ENCODE assay signal across 1 cellular context in the genomic region with DNA sequence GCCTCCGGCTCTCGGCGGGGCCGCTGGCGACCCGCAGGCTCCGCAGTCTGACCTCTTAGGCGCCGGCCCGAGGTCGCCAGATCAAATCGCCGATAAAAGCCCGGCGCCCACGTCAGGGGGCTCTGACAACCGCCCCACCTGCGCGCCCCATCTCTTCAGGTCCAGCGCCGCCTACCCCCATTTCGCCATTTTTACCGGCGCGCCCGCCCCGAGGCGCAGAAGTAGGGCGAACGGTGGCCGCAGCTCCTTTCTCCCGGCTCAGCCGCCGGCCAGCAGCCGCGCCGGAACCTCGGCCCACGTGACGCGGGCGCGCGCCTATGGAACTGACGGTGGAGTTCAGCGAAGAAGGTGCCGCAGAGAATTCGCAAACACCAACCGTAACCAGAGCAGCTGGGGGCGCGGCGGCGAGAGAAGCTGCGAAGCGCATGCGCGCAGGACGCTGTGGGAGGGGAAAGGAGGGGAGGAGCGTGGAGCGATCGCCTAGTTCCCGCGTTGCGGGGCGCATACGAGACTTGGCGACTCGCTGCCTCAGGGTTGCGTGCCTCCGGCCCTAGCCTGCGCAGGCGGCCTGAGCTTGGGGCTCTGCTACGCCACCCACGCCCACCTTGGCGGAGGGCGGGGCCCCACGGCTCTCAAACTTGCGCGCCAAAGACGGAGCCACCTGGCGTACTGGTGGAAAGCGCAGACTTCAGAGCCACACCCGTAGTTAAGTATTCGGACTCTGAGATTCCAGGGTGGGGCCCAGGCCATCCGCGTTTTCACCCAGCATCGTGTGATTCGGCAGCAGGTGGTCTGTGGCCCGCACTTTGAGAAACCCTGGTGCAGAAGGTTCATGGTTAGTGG.
A peak's percentile ranks its signal among the peaks of the same experiment; 100 is the strongest.
TF ChIP-seq lines count a peak whose summit lies in the region.

TSS of gene TRIM37 (minus strand) at position 418 of the 843 bp plus-strand sequence. CDS start 419 bp downstream, outside the sequence.

TF ChIP-seq in HepG2, 621 proteins besides CTCF, POLR2A, EP300 and RAD21 (continued from another document and continues in another):
- TF ChIP-seq ZBTB49 (CRISPR knock-in tag; IDR thresholded peaks at IDR 0.05; ENCODE audit: borderline replicate concordance) (no peak), NFE2L2 (IDR thresholded peaks at IDR 0.05; ENCODE audit: low read length) (no peak), ZMYM2 (CRISPR knock-in tag; IDR thresholded peaks at IDR 0.05) (peak; percentile 77), RELA (CRISPR knock-in tag; IDR thresholded peaks at IDR 0.05) (peak; percentile 60; the same call in 1 of the 2 replicates), ARID4A (CRISPR knock-in tag; IDR thresholded peaks at IDR 0.05; ENCODE audit: borderline replicate concordance) (peak; percentile 99), ZFP37 (CRISPR knock-in tag; IDR thresholded peaks at IDR 0.05; ENCODE audit: borderline replicate concordance) (no peak; the same call in none of the 2 replicates), ZNF432 (CRISPR knock-in tag; IDR thresholded peaks at IDR 0.05; ENCODE audit: borderline replicate concordance) (0 out of 2 replicates have a peak, but pooled peaks have one; percentile 33), POLR2G (IDR thresholded peaks at IDR 0.05; ENCODE audit: low read depth, low read length) (peak; percentile 96), RFX1 (IDR thresholded peaks at IDR 0.05) (peak; percentile 70; the same call in 1 of the 2 replicates), PBX3 (CRISPR knock-in tag; IDR thresholded peaks at IDR 0.05; ENCODE audit: borderline replicate concordance) (no peak), GABPB1 (CRISPR knock-in tag; IDR thresholded peaks at IDR 0.05) (peak; percentile 92), ZNF883 (CRISPR knock-in tag; IDR thresholded peaks at IDR 0.05; ENCODE audit: not compliant biosample characterization) (peak; percentile 70), HOXD1 (CRISPR knock-in tag; IDR thresholded peaks at IDR 0.05) (peak; percentile 65), ARHGAP35 (CRISPR knock-in tag; IDR thresholded peaks at IDR 0.05; ENCODE audit: borderline replicate concordance) (no peak; the same call in 1 of the 2 replicates), ZNF205 (CRISPR knock-in tag; IDR thresholded peaks at IDR 0.05) (no peak; the same call in 1 of the 2 replicates), ZNF670 (CRISPR knock-in tag; IDR thresholded peaks at IDR 0.05; ENCODE audit: borderline replicate concordance) (peak; percentile 86; the same call in 1 of the 2 replicates), FOXM1 (CRISPR knock-in tag; IDR thresholded peaks at IDR 0.05) (no peak), PHF20 (CRISPR knock-in tag; IDR thresholded peaks at IDR 0.05) (0 out of 2 replicates have a peak, but pooled peaks have one; percentile 18), KLF9 (CRISPR knock-in tag; IDR thresholded peaks at IDR 0.05; ENCODE audit: low read depth) (peak; percentile 87; the same call in 1 of the 2 replicates), ZIK1 (CRISPR knock-in tag; IDR thresholded peaks at IDR 0.05; ENCODE audit: borderline replicate concordance, low read depth) (peak; percentile 49; the same call in 1 of the 2 replicates), NR2F6 (IDR thresholded peaks at IDR 0.05) (no peak), NR2F6 (CRISPR knock-in tag; IDR thresholded peaks at IDR 0.05) (peak; percentile 65), ZNF260 (CRISPR knock-in tag; IDR thresholded peaks at IDR 0.05; ENCODE audit: borderline replicate concordance, low read depth) (no peak), THAP7 (CRISPR knock-in tag; IDR thresholded peaks at IDR 0.05) (peak; percentile 64; the same call in 1 of the 2 replicates), ZFP36L2 (CRISPR knock-in tag; IDR thresholded peaks at IDR 0.05) (0 out of 2 replicates have a peak, but pooled peaks have one; percentile 18), ZNF24 (IDR thresholded peaks at IDR 0.05) (peak; percentile 18; the same call in 1 of the 2 replicates), ZNF280B (CRISPR knock-in tag; IDR thresholded peaks at IDR 0.05; ENCODE audit: borderline replicate concordance) (peak; percentile 42; the same call in 1 of the 2 replicates), ZNF3 (CRISPR knock-in tag; IDR thresholded peaks at IDR 0.05) (no peak), ZBTB21 (CRISPR knock-in tag; IDR thresholded peaks at IDR 0.05) (no peak), ZNF331 (CRISPR knock-in tag; IDR thresholded peaks at IDR 0.05) (peak; percentile 84; the same call in 1 of the 2 replicates), SNAPC2 (CRISPR knock-in tag; IDR thresholded peaks at IDR 0.05) (peak; percentile 86), DMAP1 (CRISPR knock-in tag; IDR thresholded peaks at IDR 0.05) (peak; percentile 90), SUZ12 (IDR thresholded peaks at IDR 0.05; ENCODE audit: low read depth, low read length) (no peak), ELF4 (CRISPR knock-in tag; IDR thresholded peaks at IDR 0.05; ENCODE audit: borderline replicate concordance) (no peak; the same call in 1 of the 2 replicates), TEAD2 (CRISPR knock-in tag; IDR thresholded peaks at IDR 0.05) (no peak), KDM4B (CRISPR knock-in tag; IDR thresholded peaks at IDR 0.05) (no peak), GLMP (CRISPR knock-in tag; IDR thresholded peaks at IDR 0.05; ENCODE audit: borderline replicate concordance) (no peak), BORCS8-MEF2B (CRISPR knock-in tag; IDR thresholded peaks at IDR 0.05) (peak; percentile 52), XRCC5 (optimal IDR thresholded peaks at IDR 0.05; ENCODE audit: low read length) (peak; percentile 53), PAF1 (CRISPR knock-in tag; IDR thresholded peaks at IDR 0.05) (no peak), SP1 (IDR thresholded peaks at IDR 0.05) (peak; percentile 61; the same call in 1 of the 2 replicates), SP1 (CRISPR knock-in tag; IDR thresholded peaks at IDR 0.05) (peak; percentile 81), JUNB (CRISPR knock-in tag; IDR thresholded peaks at IDR 0.05; ENCODE audit: borderline replicate concordance) (no peak; the same call in 1 of the 2 replicates), KLF12 (CRISPR knock-in tag; IDR thresholded peaks at IDR 0.05; ENCODE audit: borderline replicate concordance) (peak; percentile 99), RORA (CRISPR knock-in tag; IDR thresholded peaks at IDR 0.05) (no peak), GLI4 (CRISPR knock-in tag; IDR thresholded peaks at IDR 0.05; ENCODE audit: borderline replicate concordance) (peak; percentile 90)
- TF ChIP-seq, protein P1, sequence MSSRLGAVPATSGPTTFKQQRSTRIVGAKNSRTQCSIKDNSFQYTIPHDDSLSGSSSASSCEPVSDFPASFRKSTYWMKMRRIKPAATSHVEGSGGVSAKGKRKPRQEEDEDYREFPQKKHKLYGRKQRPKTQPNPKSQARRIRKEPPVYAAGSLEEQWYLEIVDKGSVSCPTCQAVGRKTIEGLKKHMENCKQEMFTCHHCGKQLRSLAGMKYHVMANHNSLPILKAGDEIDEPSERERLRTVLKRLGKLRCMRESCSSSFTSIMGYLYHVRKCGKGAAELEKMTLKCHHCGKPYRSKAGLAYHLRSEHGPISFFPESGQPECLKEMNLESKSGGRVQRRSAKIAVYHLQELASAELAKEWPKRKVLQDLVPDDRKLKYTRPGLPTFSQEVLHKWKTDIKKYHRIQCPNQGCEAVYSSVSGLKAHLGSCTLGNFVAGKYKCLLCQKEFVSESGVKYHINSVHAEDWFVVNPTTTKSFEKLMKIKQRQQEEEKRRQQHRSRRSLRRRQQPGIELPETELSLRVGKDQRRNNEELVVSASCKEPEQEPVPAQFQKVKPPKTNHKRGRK (CRISPR knock-in tag; IDR thresholded peaks at IDR 0.05): peak; percentile 43; the same call in 1 of the 2 replicates
- TF ChIP-seq, protein P2, sequence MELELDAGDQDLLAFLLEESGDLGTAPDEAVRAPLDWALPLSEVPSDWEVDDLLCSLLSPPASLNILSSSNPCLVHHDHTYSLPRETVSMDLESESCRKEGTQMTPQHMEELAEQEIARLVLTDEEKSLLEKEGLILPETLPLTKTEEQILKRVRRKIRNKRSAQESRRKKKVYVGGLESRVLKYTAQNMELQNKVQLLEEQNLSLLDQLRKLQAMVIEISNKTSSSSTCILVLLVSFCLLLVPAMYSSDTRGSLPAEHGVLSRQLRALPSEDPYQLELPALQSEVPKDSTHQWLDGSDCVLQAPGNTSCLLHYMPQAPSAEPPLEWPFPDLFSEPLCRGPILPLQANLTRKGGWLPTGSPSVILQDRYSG (CRISPR knock-in tag; IDR thresholded peaks at IDR 0.05): 0 out of 2 replicates have a peak, but pooled peaks have one; percentile 60
- TF ChIP-seq, protein P3, sequence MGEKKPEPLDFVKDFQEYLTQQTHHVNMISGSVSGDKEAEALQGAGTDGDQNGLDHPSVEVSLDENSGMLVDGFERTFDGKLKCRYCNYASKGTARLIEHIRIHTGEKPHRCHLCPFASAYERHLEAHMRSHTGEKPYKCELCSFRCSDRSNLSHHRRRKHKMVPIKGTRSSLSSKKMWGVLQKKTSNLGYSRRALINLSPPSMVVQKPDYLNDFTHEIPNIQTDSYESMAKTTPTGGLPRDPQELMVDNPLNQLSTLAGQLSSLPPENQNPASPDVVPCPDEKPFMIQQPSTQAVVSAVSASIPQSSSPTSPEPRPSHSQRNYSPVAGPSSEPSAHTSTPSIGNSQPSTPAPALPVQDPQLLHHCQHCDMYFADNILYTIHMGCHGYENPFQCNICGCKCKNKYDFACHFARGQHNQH (CRISPR knock-in tag; IDR thresholded peaks at IDR 0.05): peak; percentile 62
